ENCODE assay signal across 9 cellular contexts in the genomic region with DNA sequence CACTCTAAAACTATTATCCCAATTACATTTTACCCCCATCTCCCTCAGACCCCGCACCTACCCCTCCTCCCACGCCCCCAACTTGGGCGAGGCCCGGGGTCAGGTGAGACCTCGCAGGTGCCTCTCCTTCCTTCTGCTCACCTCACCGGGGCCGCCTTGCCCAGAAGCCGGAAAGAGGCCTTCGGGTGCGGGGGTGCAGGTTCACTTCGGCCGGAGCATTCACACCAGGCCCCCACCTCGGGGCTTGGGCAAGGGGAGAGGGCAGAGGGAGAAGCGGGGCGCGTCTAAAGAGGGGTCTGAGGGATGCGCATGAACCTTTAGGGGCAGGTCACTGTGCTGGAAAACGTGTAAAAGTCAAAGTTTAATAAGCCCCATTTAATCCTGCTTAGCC. TPM values are rescaled to one million over a fixed set of nuclear protein-coding genes. Genes with fewer than 3 reads are reported as not detected.
DNase-seq lines count a peak whose midpoint lies in the region; ATAC-seq and TF ChIP-seq lines count a peak whose summit lies in the region.
"Had no signal": no experiment of that assay in that cellular context is flagged by ENCODE, and none has a peak within 500 bp of the region (broad histone marks: within the 10 kb centered on the region; RNA-seq: fewer than 3 reads in every experiment).

No MANE protein-coding gene starts in this region.

- no peak for TF ChIP-seq POLR2A in body of pancreas (IDR thresholded peaks at IDR 0.05)

- peak in 2 of 3 experiments; percentile 40 to 53 for DNase-seq in NCI-H1417 (lab: John Stamatoyannopoulos, UW)
- DNase-seq in NCI-H1417 treated with DMSO at 0.1 percent for 48 hours (lab: John Stamatoyannopoulos, UW) = no peak
- peak in 1 of 4 donors; percentile 22 for DNase-seq in body of pancreas
- DNase-seq in left kidney (ENCODE audit: low read depth, low spot score) = peak; percentile 15
- DNase-seq in KG1 (lab: John Stamatoyannopoulos, UW) = no peak
- no peak for DNase-seq in HCEC 1CT

- no peaks in the 10 kb centered on the region for H3K27me3 ChIP-seq in body of pancreas

- ATAC-seq in body of pancreas = no peak

- H3K27ac ChIP-seq in KOPT-K1 (ENCODE audit: low read depth, low read length, poor library complexity, severe bottlenecking) (peak overlapping the region; percentile 84), body of pancreas (peak overlapping the region; percentile 58 to 77 (median 67)), temporal lobe (ENCODE audit: low read depth, low read length) (peak overlapping the region; percentile 52)

- WGBS in body of pancreas, 2 donors = 0 to 1% methylated on average over 6 to 17 of the region's 18 CpGs

- intact Hi-C loops in body of pancreas (cut with DNase I) = no loop called here

- peaks cover 16% of the 10 kb centered on the region; the same call in 1 of the 2 replicates for H3K36me3 ChIP-seq in KOPT-K1 (ENCODE audit: insufficient read depth, low read length)
- no peaks in the 10 kb centered on the region for H3K36me3 ChIP-seq in body of pancreas (replicated peaks in 1 of 2; ENCODE audit: insufficient read depth in 1 of 2, low read depth in 2 of 2)

- no peak for TF ChIP-seq CTCF in body of pancreas (IDR thresholded peaks at IDR 0.05)

- peak overlapping the region; percentile 21 to 41 for H3K4me3 ChIP-seq in body of pancreas

- H3K9me3 ChIP-seq in KOPT-K1 (ENCODE audit: insufficient read depth, low read length, poor library complexity, severe bottlenecking) = no peaks in the 10 kb centered on the region
- no peaks in the 10 kb centered on the region for H3K9me3 ChIP-seq in body of pancreas

- peaks cover 11% of the 10 kb centered on the region for H3K4me1 ChIP-seq in body of pancreas

RNA-seq across cellular contexts. Expression of a gene that starts 0.4 kb away (rescaled TPM):
- total RNA-seq in body of pancreas = 1 to 10 TPM; 5.3 to 5.4 TPM
- 7.6 TPM for total RNA-seq in temporal lobe

RNA-seq across cellular contexts. Expression of a gene that starts 3.4 kb away (rescaled TPM):
- total RNA-seq in body of pancreas = not detected
- 0.25 TPM for total RNA-seq in temporal lobe
- total RNA-seq: subcutaneous adipose tissue had no signal

Comparison
In these comparisons a context has a peak if more than half of its experiments do, and no peak if none do; other contexts are left out.
1. DNase-seq: peak in NCI-H1417 (2 of 3) and left kidney (single experiment); none in NCI-H1417 treated with DMSO at 0.1 percent for 48 hours (single experiment), KG1 (single experiment) and HCEC 1CT (single experiment).
2. Peak in every context shown above with its lines, with median percentiles within 50 percentile points of each other: H3K27ac ChIP-seq.